Comparison of ENCODE assay signal across 8 cellular contexts in genomic region chr16:68235105-68235881, GRCh38. TPM values are rescaled to one million over a fixed set of nuclear protein-coding genes. Genes with fewer than 3 reads are reported as not detected.
DNase-seq lines count a peak whose midpoint lies in the region; ATAC-seq and TF ChIP-seq lines count a peak whose summit lies in the region.

No MANE protein-coding gene starts in this region.

- 28 to 33% methylated on average over 70 to 73 of the region's 73 CpGs for WGBS in esophagus, 2 donors
- 42 to 56% (median 47%) methylated on average over 70 to 73 of the region's 73 CpGs for WGBS in ovary, 3 donors

- peaks cover 25% of the 10 kb centered on the region for H3K36me3 ChIP-seq in NT2/D1 (ENCODE audit: insufficient read depth, insufficient read length, low read length)
- peaks cover 8 to 24% of the 10 kb centered on the region in 2 donors for H3K36me3 ChIP-seq in esophagus (ENCODE audit: control insufficient read depth in 2 of 2, insufficient read depth in 2 of 2, low read length in 1 of 2)
- H3K36me3 ChIP-seq in ovary, result no peaks in the 10 kb centered on the region

- H3K27ac ChIP-seq in esophagus (ENCODE audit: low read depth in 2 of 2, low read length in 1 of 2) (peak overlapping the region; percentile 91 to 98), ovary (no peak overlapping the region)

- H3K9ac ChIP-seq in NT2/D1 (ENCODE audit: insufficient read length, low read depth), result peak overlapping the region; percentile 87

- H3K4me1 ChIP-seq in NT2/D1 (ENCODE audit: insufficient read depth, insufficient read length) (peaks cover 11% of the 10 kb centered on the region), esophagus (ENCODE audit: control insufficient read depth in 2 of 2, insufficient read depth in 2 of 2, low read length in 1 of 2) (peaks cover 0 to 11% of the 10 kb centered on the region in 2 donors), ovary (ENCODE audit: insufficient read depth) (peaks cover 12% of the 10 kb centered on the region)

- H3K27me3 ChIP-seq in NT2/D1 (ENCODE audit: insufficient read depth, insufficient read length) (peaks cover 29% of the 10 kb centered on the region), esophagus (ENCODE audit: control insufficient read depth in 1 of 2, insufficient read depth in 2 of 2, low read length in 2 of 2) (no peaks in the 10 kb centered on the region), ovary (no peaks in the 10 kb centered on the region)

- TF ChIP-seq CTCF in ovary (IDR thresholded peaks at IDR 0.05), result no peak

- no peaks in the 10 kb centered on the region for H3K9me3 ChIP-seq in NT2/D1 (ENCODE audit: insufficient read depth, low read length)
- no peaks in the 10 kb centered on the region for H3K9me3 ChIP-seq in esophagus (ENCODE audit: control insufficient read depth in 2 of 2, insufficient read depth in 1 of 2, low read depth in 1 of 2, low read length in 1 of 2)
- no peaks in the 10 kb centered on the region for H3K9me3 ChIP-seq in ovary

- TF ChIP-seq POLR2A in ovary (IDR thresholded peaks at IDR 0.05) (no peak), GM18505 (IDR thresholded peaks at IDR 0.05; ENCODE audit: borderline replicate concordance, extremely low read depth, insufficient read depth, insufficient read length) (no peak)

- peak overlapping the region; percentile 89 for H3K4me3 ChIP-seq in NT2/D1 (ENCODE audit: insufficient read length, low read depth)
- peak overlapping the region; percentile 61 to 86 for H3K4me3 ChIP-seq in esophagus (ENCODE audit: low read depth in 1 of 2, low read length in 2 of 2)
- peak overlapping the region; percentile 21 for H3K4me3 ChIP-seq in ovary

- intact Hi-C loops in ovary (cut with DNase I), result loop anchor here in 2 of 4 donors (10.0 kb wide), 2 partner anchors 140 to 150 kb away; partner anchors contain the start of gene NFATC3 (in 1 of the 2)

- no peak for TF ChIP-seq EP300 in ovary (IDR thresholded peaks at IDR 0.05)

- ATAC-seq in HG03378 (IDR thresholded peaks at IDR 0.05; ENCODE audit: unreplicated experiment), result no peak
- no peak for ATAC-seq in HG03565 (IDR thresholded peaks at IDR 0.05; ENCODE audit: unreplicated experiment)
- ATAC-seq in GM18505 (IDR thresholded peaks at IDR 0.05; ENCODE audit: unreplicated experiment), result no peak

- DNase-seq in ELF-1 (ENCODE audit: low read depth, low spot score) (peak; percentile 76), NT2/D1 (ENCODE audit: low read depth, low spot score) (no peak), ovary (peak in 3 of 5 donors; percentile 46 to 62 (median 47)), NCI-H1694 (lab: John Stamatoyannopoulos, UW) (no peak)

RNA-seq across cellular contexts. Expression of gene ESRP2, which starts 0.6 kb away (rescaled TPM):
- 10 to 100 TPM; 80.5 to 90.5 TPM for polyA plus RNA-seq in esophagus
- 10 to 100 TPM in 1 of 7 donors, 1 to 10 TPM in 4, under 1 TPM in 2; 0.68 to 13.8 (median 2.1) TPM for total RNA-seq in ovary
- under 1 TPM; 0.17 to 0.44 TPM for polyA plus RNA-seq in ovary

RNA-seq across cellular contexts. Expression of gene PLA2G15, which starts 9.9 kb away (rescaled TPM):
- polyA plus RNA-seq in esophagus (1 to 10 TPM; 3.9 to 5.2 TPM), ovary (10 to 100 TPM in 1 of 2 donors, 1 to 10 TPM in 1; 7.3 to 12.4 TPM)
- total RNA-seq in ovary, result 10 to 100 TPM in 3 of 7 donors, 1 to 10 TPM in 4; 7.7 to 18.4 (median 9.7) TPM

RNA-seq across cellular contexts. Expression of gene SLC7A6, which starts 29.0 kb away (rescaled TPM):
- polyA plus RNA-seq in esophagus (1 to 10 TPM; 4.1 to 4.2 TPM), ovary (10 to 100 TPM in 1 of 2 donors, 1 to 10 TPM in 1; 3.1 to 11.5 TPM)
- total RNA-seq in ovary, result 10 to 100 TPM in 3 of 7 donors, 1 to 10 TPM in 4; 5.5 to 14.4 (median 9.0) TPM

Comparison
In these comparisons a context has a peak if more than half of its experiments do, and no peak if none do; other contexts are left out.
1. DNase-seq: peak in ELF-1 (single experiment) and ovary (3 of 5); none in NT2/D1 (single experiment) and NCI-H1694 (single experiment).
2. H3K4me3 ChIP-seq: peak in every context shown above with its lines; median percentile 89 in NT2/D1; 74 in esophagus; 21 in ovary.
3. H3K27ac ChIP-seq: peak in esophagus (2 of 2); none in ovary (0 of 2).
4. RNA of gene ESRP2, which starts 0.6 kb away (polyA plus RNA-seq): 80.5 to 90.5 TPM in esophagus; 0.17 to 0.44 TPM in ovary; every median in the first group is over 10 times any median in the second.